1 cellular context compared by ENCODE assay signal in genomic region chr17:58968662-58969061, GRCh38.
TF ChIP-seq lines count a peak whose summit lies in the region.

No MANE protein-coding gene starts in this region.

TF ChIP-seq in IMR-90, 13 proteins besides CTCF, POLR2A, EP300 and RAD21 (continued from another document):
- no peak for TF ChIP-seq ELK1 (IDR thresholded peaks at IDR 0.05; ENCODE audit: borderline replicate concordance, low read depth, low read length)
- no peak for TF ChIP-seq NFE2L2 (IDR thresholded peaks at IDR 0.05; ENCODE audit: low read depth, low read length)
- TF ChIP-seq RCOR1 (IDR thresholded peaks at IDR 0.05; ENCODE audit: insufficient replicate concordance, low read length): no peak
- TF ChIP-seq MAZ (IDR thresholded peaks at IDR 0.05; ENCODE audit: borderline replicate concordance, low read depth, low read length): no peak
- no peak for TF ChIP-seq BHLHE40 (IDR thresholded peaks at IDR 0.05; ENCODE audit: low read depth, low read length)
- TF ChIP-seq CHD1 (IDR thresholded peaks at IDR 0.05; ENCODE audit: low read depth, low read length): no peak
